In the genomic region with DNA sequence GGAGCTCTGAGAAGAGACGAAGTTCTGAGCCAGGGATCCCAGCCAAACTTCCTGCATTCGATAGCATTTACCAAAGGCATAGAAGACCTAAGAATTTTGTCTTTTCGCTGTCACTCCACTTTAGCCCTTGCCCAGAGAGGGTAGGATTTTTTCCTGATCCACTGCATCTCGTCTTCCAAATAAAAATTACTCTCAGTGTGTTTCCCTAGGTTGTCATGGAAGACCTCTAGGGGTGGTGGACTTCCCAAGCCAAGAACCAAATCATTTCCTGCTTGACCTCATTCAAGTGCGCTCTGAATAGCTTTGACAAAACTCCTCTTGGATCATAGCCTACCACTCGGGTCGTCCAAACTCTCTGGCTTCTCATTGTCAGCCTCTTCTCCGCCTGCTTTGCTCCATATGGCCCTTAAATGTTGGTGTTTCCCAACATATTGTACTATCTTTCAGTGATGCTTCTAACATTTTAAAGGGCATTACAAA, we compare ENCODE assay signal across 8 cellular contexts. TPM values are rescaled to one million over a fixed set of nuclear protein-coding genes. Genes with fewer than 3 reads are reported as not detected.
DNase-seq lines count a peak whose midpoint lies in the region; ATAC-seq and TF ChIP-seq lines count a peak whose summit lies in the region.

No MANE protein-coding gene starts in this region.

- H3K9me3 ChIP-seq in mucosa of rectum (ENCODE audit: control insufficient read depth in 2 of 2, low read length in 2 of 2): no peaks in the 10 kb centered on the region

- peak overlapping the region; percentile 49 to 92 for H3K4me3 ChIP-seq in mucosa of rectum (ENCODE audit: low read length in 2 of 2)

- H3K27me3 ChIP-seq in mucosa of rectum (ENCODE audit: control insufficient read depth in 2 of 2, insufficient read depth in 2 of 2, low read length in 2 of 2): no peaks in the 10 kb centered on the region

- H3K27ac ChIP-seq in C4-2B (peak overlapping the region; percentile 75), cingulate gyrus (ENCODE audit: low read depth, low read length) (peak overlapping the region; percentile 57), mucosa of rectum (ENCODE audit: low read depth in 2 of 2, low read length in 2 of 2) (peak overlapping the region; percentile 71 to 75)

- TF ChIP-seq CTCF in C4-2B (conservative IDR thresholded peaks at IDR 0.05): peak; percentile 47
- TF ChIP-seq CTCF in LNCAP (IDR thresholded peaks at IDR 0.05): peak; percentile 2; the same call in 1 of the 2 replicates

- H3K4me1 ChIP-seq in mucosa of rectum (ENCODE audit: control insufficient read depth in 2 of 2, insufficient read depth in 2 of 2, low read length in 2 of 2): peaks cover 10 to 19% of the 10 kb centered on the region in 2 donors

- H3K36me3 ChIP-seq in mucosa of rectum (ENCODE audit: control insufficient read depth in 2 of 2, insufficient read depth in 2 of 2, low read length in 2 of 2): peaks cover 5 to 18% of the 10 kb centered on the region in 2 donors

- peak overlapping the region; percentile 61 to 90 for H3K9ac ChIP-seq in mucosa of rectum (ENCODE audit: low read depth in 1 of 2, low read length in 2 of 2)

- ATAC-seq in HG03432 (IDR thresholded peaks at IDR 0.05; ENCODE audit: unreplicated experiment): no peak

- DNase-seq in superior temporal gyrus (ENCODE audit: extremely low spot score) (no peak), NCI-H526 treated with DMSO at 0.1 percent for 48 hours (lab: John Stamatoyannopoulos, UW) (no peak), SK-N-DZ (ENCODE audit: low spot score) (no peak)

RNA-seq across cellular contexts. Expression of a gene that starts 0.4 kb away (rescaled TPM):
- polyA plus RNA-seq in SK-N-DZ (2014; cell fraction: cytosol; rRNA removed): 20.2 and 36.2 TPM in 2 replicates
- 33.1 and 35.7 TPM in 2 replicates for polyA plus RNA-seq in SK-N-DZ (2014; cell fraction: nucleus; rRNA removed)

RNA-seq across cellular contexts. Expression of a gene that starts 16.5 kb away (rescaled TPM):
- 5.9 and 8.4 TPM in 2 replicates for polyA plus RNA-seq in SK-N-DZ (2014; cell fraction: cytosol; rRNA removed)
- 6.0 and 6.6 TPM in 2 replicates for polyA plus RNA-seq in SK-N-DZ (2014; cell fraction: nucleus; rRNA removed)

RNA-seq across cellular contexts. Expression of a gene that starts 59.1 kb away (rescaled TPM):
- polyA plus RNA-seq in SK-N-DZ (2014; cell fraction: cytosol; rRNA removed): 1.4 and 1.8 TPM in 2 replicates
- polyA plus RNA-seq in SK-N-DZ (2014; cell fraction: nucleus; rRNA removed): 1.7 and 2.1 TPM in 2 replicates
